26 cellular contexts compared by ENCODE assay signal in the genomic region with DNA sequence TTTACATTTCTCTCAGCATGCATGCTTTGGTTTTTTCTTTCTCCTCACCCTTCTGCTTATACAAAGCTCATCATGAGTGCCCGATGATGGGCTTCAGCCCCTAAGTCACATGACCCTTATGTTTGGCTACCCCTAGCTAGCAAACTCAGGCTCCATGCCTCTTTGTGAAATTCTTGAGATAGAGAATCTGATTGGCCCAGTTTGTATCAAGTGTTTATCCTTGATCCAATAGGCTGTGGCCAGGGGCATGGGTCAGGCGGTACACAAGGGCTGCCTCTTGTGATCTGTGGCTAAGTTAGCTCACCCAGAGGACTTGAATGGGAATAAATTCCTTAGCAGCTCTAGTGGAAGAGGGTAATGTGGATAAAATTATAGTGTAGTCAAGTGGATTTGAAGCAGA. TPM values are rescaled to one million over a fixed set of nuclear protein-coding genes. Genes with fewer than 3 reads are reported as not detected.
DNase-seq lines count a peak whose midpoint lies in the region; ATAC-seq and TF ChIP-seq lines count a peak whose summit lies in the region.
"Had no signal": no experiment of that assay in that cellular context is flagged by ENCODE, and none has a peak within 500 bp of the region (broad histone marks: within the 10 kb centered on the region; RNA-seq: fewer than 3 reads in every experiment).

No MANE protein-coding gene starts in this region.

- no peak for TF ChIP-seq CTCF in VCaP (conservative IDR thresholded peaks at IDR 0.05)
- no peak for TF ChIP-seq CTCF in left lung (IDR thresholded peaks at IDR 0.05)
- TF ChIP-seq CTCF in transverse colon (IDR thresholded peaks at IDR 0.05): no peak
- TF ChIP-seq CTCF in tibial artery (IDR thresholded peaks at IDR 0.05): no peak

- H3K4me3 ChIP-seq in left lung: no peak overlapping the region
- no peak overlapping the region for H3K4me3 ChIP-seq in transverse colon
- H3K4me3 ChIP-seq in tibial artery: no peak overlapping the region
- H3K4me3 ChIP-seq: SJCRH30 had no signal

- peaks cover 0 to 2% of the 10 kb centered on the region in 2 donors for H3K4me1 ChIP-seq in left lung
- peaks cover 2 to 76% (median 38%) of the 10 kb centered on the region in 4 donors for H3K4me1 ChIP-seq in transverse colon
- H3K4me1 ChIP-seq in tibial artery: no peaks in the 10 kb centered on the region
- H3K4me1 ChIP-seq: BE2C had no signal

- intact Hi-C loops in left lung (cut with DNase I): no loop called here
- intact Hi-C loops in transverse colon (cut with DNase I; ENCODE audit: low total_unique reads): loop anchor here (2.0 kb wide), 1 partner anchor 188 kb away; no protein-coding TSS in a partner anchor
- intact Hi-C loops in tibial artery (cut with DNase I; ENCODE audit: low total_unique reads): no loop called here

- TF ChIP-seq POLR2A in transverse colon (IDR thresholded peaks at IDR 0.05): no peak

- H3K27me3 ChIP-seq in left lung: no peaks in the 10 kb centered on the region
- H3K27me3 ChIP-seq in transverse colon: no peaks in the 10 kb centered on the region
- peaks cover 0 to 4% of the 10 kb centered on the region in 2 donors for H3K27me3 ChIP-seq in tibial artery
- H3K27me3 ChIP-seq: BE2C, SJCRH30 had no signal

- ATAC-seq in left lung (peak; percentile 41), GM18868 (IDR thresholded peaks at IDR 0.05; ENCODE audit: unreplicated experiment) (no peak)
- ATAC-seq: HCT116, PC-3, Right ventricle myocardium inferior had no signal

- in situ Hi-C loops in transverse colon (cut with MboI; ENCODE audit: low pct_ligation_motif_present in 1 of 4, low pct_unique_long_range_greater_than_20kb in 1 of 4, low sequenced_read_pairs in 3 of 4): no loop called here

- no peaks in the 10 kb centered on the region for H3K9me3 ChIP-seq in left lung
- H3K9me3 ChIP-seq in transverse colon: no peaks in the 10 kb centered on the region
- no peaks in the 10 kb centered on the region for H3K9me3 ChIP-seq in tibial artery
- H3K9me3 ChIP-seq: BE2C, SJCRH30 had no signal

- H3K36me3 ChIP-seq in left lung (no peaks in the 10 kb centered on the region), transverse colon (no peaks in the 10 kb centered on the region), tibial artery (no peaks in the 10 kb centered on the region)
- H3K36me3 ChIP-seq: BE2C, SJCRH30 had no signal

- H3K27ac ChIP-seq in VCaP (peak overlapping the region; percentile 14; the same call in 1 of the 2 replicates), left lung (no peak overlapping the region), transverse colon (peak overlapping the region; percentile 81 to 83 (median 81)), tibial artery (no peak overlapping the region)
- H3K27ac ChIP-seq: KMS-11, SJCRH30 had no signal

- no peak for TF ChIP-seq EP300 in transverse colon (IDR thresholded peaks at IDR 0.05; ENCODE audit: low read depth)

- DNase-seq in DMS53 (lab: John Stamatoyannopoulos, UW) (peak; percentile 40), DMS53 treated with DMSO at 0.1 percent for 48 hours (lab: John Stamatoyannopoulos, UW; ENCODE audit: unreplicated experiment) (no peak), left lung (no peak), transverse colon (no peak), retina (no peak), tibial artery (no peak)
- DNase-seq: 8988T; ACHN; BE2C; CD4-positive, CD25-positive, alpha-beta regulatory T cell; IMR-90; MM.1S; NCI-H1694; NCI-H2029 treated with DMSO at 0.1 percent for 48 hours; NCI-H345; NCI-H510A treated with DMSO at 0.1 percent for 48 hours; NCI-H748 treated with DMSO at 0.1 percent for 48 hours; NK-92 treated with Interleukin-12 subunit alpha and Interleukin-12 subunit beta, amount 100 ng/mL, for 24 hours; PC-3; SJCRH30 had no signal

- 78 to 95% methylated on average over 1 to 2 of the region's 2 CpGs for WGBS in transverse colon (ENCODE audit: low coverage in 1 of 2), 2 donors

RNA-seq across cellular contexts. Expression of a gene that starts 11.5 kb away (rescaled TPM):
- total RNA-seq in left lung: 1 to 10 TPM; 2.8 to 3.0 TPM
- 10 to 100 TPM; 10.9 to 32.6 (median 28.0) TPM for total RNA-seq in transverse colon
- total RNA-seq: CD4-positive, CD25-positive, alpha-beta regulatory T cell; IMR-90; PC-3; Right ventricle myocardium inferior; RPMI7951 had no signal

Comparison
In these comparisons a context has a peak if more than half of its experiments do, and no peak if none do; other contexts are left out.
1. H3K27ac ChIP-seq: peak in VCaP (single experiment) and transverse colon (4 of 4); none in left lung (0 of 2) and tibial artery (0 of 2).